Comparison of ENCODE assay signal across 8 cellular contexts in genomic region chr9:129626079-129626943, GRCh38. TPM values are rescaled to one million over a fixed set of nuclear protein-coding genes. Genes with fewer than 3 reads are reported as not detected.
DNase-seq lines count a peak whose midpoint lies in the region; ATAC-seq, FAIRE-seq and TF ChIP-seq lines count a peak whose summit lies in the region.

A gene with protein sequence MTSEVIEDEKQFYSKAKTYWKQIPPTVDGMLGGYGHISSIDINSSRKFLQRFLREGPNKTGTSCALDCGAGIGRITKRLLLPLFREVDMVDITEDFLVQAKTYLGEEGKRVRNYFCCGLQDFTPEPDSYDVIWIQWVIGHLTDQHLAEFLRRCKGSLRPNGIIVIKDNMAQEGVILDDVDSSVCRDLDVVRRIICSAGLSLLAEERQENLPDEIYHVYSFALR (plus strand): TSS chr9:129626163. CDS start chr9:129632704, 6,541 bp downstream.

- POLR2A ChIA-PET in A549 (lab: Yijun Ruan, JAX) = interaction anchor here (0.6 to 3.1 kb wide), 14 partner anchors 7 to 808 kb away, joined by 3 to 21 read pairs (median 4); partner anchors contain the start of genes ENDOG and IER5L
- POLR2A ChIA-PET in activated B cell treated with CpG ODN at 0.5 μM for 24 hours (lab: Charles Lee) = interaction anchor here (0.6 to 4.6 kb wide), 19 partner anchors 11 to 1350 kb away, joined by 3 to 62 read pairs (median 5); partner anchors contain the start of genes ASB6, CRAT, DOLPP1 and GOLGA2

- peaks cover 28% of the 10 kb centered on the region for H3K4me1 ChIP-seq in A549

- WGBS in A549 (ENCODE audit: missing lambda C conversion rate) = under 1% methylated on average over 52 of the region's 67 CpGs

- no peak for FAIRE-seq in A549 (lab: Jason Lieb, UNC)

- TF ChIP-seq CTCF in A549 (IDR thresholded peaks at IDR 0.05) (no peak), activated B cell treated with CpG ODN at 0.5 μM for 24 hours (IDR thresholded peaks at IDR 0.05) (no peak), cardiac fibroblast (IDR thresholded peaks at IDR 0.05; ENCODE audit: low read depth, low read length) (no peak)

- H3K4me3 ChIP-seq in A549 = peak within 1 kb of the TSS; percentile 69
- H3K4me3 ChIP-seq in cardiac fibroblast (replicated peaks in 1 of 2; ENCODE audit: low read depth in 2 of 2, low read length in 2 of 2) = peak within 1 kb of the TSS; percentile 85 to 89

- peaks cover 55% of the 10 kb centered on the region for H3K4me1 Mint-ChIP-seq in activated B cell treated with CpG ODN at 0.5 μM for 24 hours

- CTCF ChIA-PET in A549 (lab: Yijun Ruan, JAX) = interaction anchor here (0.6 to 26.2 kb wide), 8 partner anchors 14 to 515 kb away, joined by 3 to 947 read pairs (median 30); partner anchors contain the start of genes ASB6, CRAT and PTPA
- CTCF ChIA-PET in activated B cell treated with CpG ODN at 0.5 μM for 24 hours (lab: Charles Lee) = interaction anchor here (0.7 to 4.3 kb wide), 6 partner anchors 333 to 495 kb away, joined by 3 to 72 read pairs (median 10); no protein-coding TSS in a partner anchor

- no peaks in the 10 kb centered on the region for H3K9me3 Mint-ChIP-seq in activated B cell treated with CpG ODN at 0.5 μM for 24 hours

- peak within 1 kb of the TSS; percentile 86 for H3K4me2 ChIP-seq in A549

- H3K4me3 Mint-ChIP-seq in activated B cell treated with CpG ODN at 0.5 μM for 24 hours = peak within 1 kb of the TSS; percentile 89

- peaks cover 6% of the 10 kb centered on the region for H3K27me3 Mint-ChIP-seq in activated B cell treated with CpG ODN at 0.5 μM for 24 hours

- no peaks in the 10 kb centered on the region for H3K9me3 ChIP-seq in A549

- TF ChIP-seq EP300 in A549 (IDR thresholded peaks at IDR 0.05) = no peak

- DNase-seq in A549 (ENCODE audit: low read depth in 1 of 2, low spot score in 1 of 2) (peak; percentile 77 to 87), NCI-H2171 (lab: John Stamatoyannopoulos, UW) (peak; percentile 88), activated B cell treated with CpG ODN at 0.5 μM for 24 hours (peak; percentile 92), cardiac fibroblast (ENCODE audit: low read depth in 2 of 2) (peak; percentile 86), iris pigment epithelial cell (ENCODE audit: low read depth) (peak; percentile 80)
- DNase-seq in stimulated activated CD4-positive, alpha-beta T cell treated with anti-CD3 and anti-CD28 coated beads, Interleukin-12 subunit alpha, Interleukin-12 subunit beta, amount 100 ng/mL, for 4 hours = peak; percentile 91

- H3K27ac Mint-ChIP-seq in activated B cell treated with CpG ODN at 0.5 μM for 24 hours = peak within 1 kb of the TSS; percentile 88

- peaks cover 26% of the 10 kb centered on the region for H3K36me3 Mint-ChIP-seq in activated B cell treated with CpG ODN at 0.5 μM for 24 hours (ENCODE audit: low read depth)

- TF ChIP-seq RAD21 in A549 (conservative IDR thresholded peaks at IDR 0.05 in 1 of 2, IDR thresholded peaks at IDR 0.05 in 1 of 2) = no peak

- ATAC-seq in A549 = peak; percentile 78 to 84
- ATAC-seq in GM18858 (IDR thresholded peaks at IDR 0.05; ENCODE audit: unreplicated experiment) = peak; percentile 63
- peak; percentile 52 for ATAC-seq in HG03095 (IDR thresholded peaks at IDR 0.05; ENCODE audit: unreplicated experiment)
- ATAC-seq in activated B cell treated with CpG ODN at 0.5 μM for 24 hours (ENCODE audit: low read depth) = peak; percentile 81

- intact Hi-C loops in activated B cell treated with CpG ODN at 0.5 μM for 24 hours (cut with micrococcal nuclease) = loop anchor here (1.0 kb wide), 2 partner anchors 16 to 545 kb away; partner anchors contain the start of genes ASB6 and DOLPP1

- TF ChIP-seq POLR2A in A549 (IDR thresholded peaks at IDR 0.05; ENCODE audit: low read length) = peak; percentile 93

- peak within 1 kb of the TSS; percentile 78 to 98 for H3K27ac ChIP-seq in A549

TF ChIP-seq in A549, 52 proteins besides CTCF, POLR2A, EP300 and RAD21 (continues in another document):
- TF ChIP-seq E2F6 (IDR thresholded peaks at IDR 0.05; ENCODE audit: borderline replicate concordance, low read depth) (peak; percentile 84), ESRRA (IDR thresholded peaks at IDR 0.05; ENCODE audit: borderline replicate concordance, low read length) (no peak), EHMT2 (IDR thresholded peaks at IDR 0.05; ENCODE audit: low read depth) (no peak), NPAS2 (CRISPR knock-in tag; IDR thresholded peaks at IDR 0.05; ENCODE audit: borderline replicate concordance) (peak; percentile 89), JUN (IDR thresholded peaks at IDR 0.05) (peak; percentile 87 to 90), FOSL2 (IDR thresholded peaks at IDR 0.05) (no peak), FOSL2 (CRISPR knock-in tag; IDR thresholded peaks at IDR 0.05) (peak; percentile 35; the same call in 1 of the 2 replicates), HOXB5 (CRISPR knock-in tag; IDR thresholded peaks at IDR 0.05) (0 out of 2 replicates have a peak, but pooled peaks have one; percentile 67), HOXA7 (CRISPR knock-in tag; IDR thresholded peaks at IDR 0.05) (peak; percentile 67; the same call in 1 of the 2 replicates), MAX (IDR thresholded peaks at IDR 0.05) (peak; percentile 98), CHD2 (IDR thresholded peaks at IDR 0.05; ENCODE audit: low read length, partially characterized antibody) (peak; percentile 31), TFCP2L1 (CRISPR knock-in tag; IDR thresholded peaks at IDR 0.05) (peak; percentile 88), USF2 (IDR thresholded peaks at IDR 0.05) (peak; percentile 98), ELK1 (IDR thresholded peaks at IDR 0.05; ENCODE audit: low read depth, low read length) (peak; percentile 5; the same call in 1 of the 2 replicates), MYC (IDR thresholded peaks at IDR 0.05; ENCODE audit: borderline replicate concordance, low read length) (peak; percentile 89), EHF (CRISPR knock-in tag; IDR thresholded peaks at IDR 0.05) (peak; percentile 87; the same call in 1 of the 2 replicates), BHLHE40 (IDR thresholded peaks at IDR 0.05; ENCODE audit: low read depth, low read length) (peak; percentile 76), TP53 (CRISPR knock-in tag; IDR thresholded peaks at IDR 0.05) (peak; percentile 83), SREBF2 (IDR thresholded peaks at IDR 0.05) (no peak), FOXS1 (CRISPR knock-in tag; IDR thresholded peaks at IDR 0.05) (no peak), FOSB (CRISPR knock-in tag; IDR thresholded peaks at IDR 0.05) (peak; percentile 69; the same call in 1 of the 2 replicates)
- TF ChIP-seq, protein P1, sequence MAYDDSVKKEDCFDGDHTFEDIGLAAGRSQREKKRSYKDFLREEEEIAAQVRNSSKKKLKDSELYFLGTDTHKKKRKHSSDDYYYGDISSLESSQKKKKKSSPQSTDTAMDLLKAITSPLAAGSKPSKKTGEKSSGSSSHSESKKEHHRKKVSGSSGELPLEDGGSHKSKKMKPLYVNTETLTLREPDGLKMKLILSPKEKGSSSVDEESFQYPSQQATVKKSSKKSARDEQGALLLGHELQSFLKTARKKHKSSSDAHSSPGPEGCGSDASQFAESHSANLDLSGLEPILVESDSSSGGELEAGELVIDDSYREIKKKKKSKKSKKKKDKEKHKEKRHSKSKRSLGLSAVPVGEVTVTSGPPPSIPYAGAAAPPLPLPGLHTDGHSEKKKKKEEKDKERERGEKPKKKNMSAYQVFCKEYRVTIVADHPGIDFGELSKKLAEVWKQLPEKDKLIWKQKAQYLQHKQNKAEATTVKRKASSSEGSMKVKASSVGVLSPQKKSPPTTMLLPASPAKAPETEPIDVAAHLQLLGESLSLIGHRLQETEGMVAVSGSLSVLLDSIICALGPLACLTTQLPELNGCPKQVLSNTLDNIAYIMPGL (CRISPR knock-in tag; IDR thresholded peaks at IDR 0.05; ENCODE audit: borderline replicate concordance) = no peak; the same call in 1 of the 2 replicates

RNA-seq across cellular contexts. Expression of the gene that starts here (rescaled TPM):
- polyA plus RNA-seq in A549 (2011; rRNA removed) (39.2 and 49.4 TPM in 2 replicates), A549 (2017; fragmentation: RNase III; extraction: RNeasy Plus Mini Kit Qiagen cat#74134 plus additional on column Dnase treatment) (75.8 to 96.4 TPM (median 92.2 TPM) in 3 replicates)
- 114 and 118 TPM in 2 replicates for polyA plus RNA-seq in A549 (2012; cell fraction: cytosol; rRNA removed)
- 71.4 and 87.0 TPM in 2 replicates for polyA plus RNA-seq in A549 (2012; cell fraction: nucleus; rRNA removed)
- 29.6 and 37.6 TPM in 2 replicates for polyA minus RNA-seq in A549 (2011; rRNA and poly(A)+ RNA removed)
- total RNA-seq in activated B cell treated with CpG ODN at 0.5 μM for 24 hours = 33.1 and 40.1 TPM in 2 replicates

Comparison
In these comparisons a context has a peak if more than half of its experiments do, and no peak if none do; other contexts are left out.
1. Peak in every context shown above with its lines: DNase-seq, ATAC-seq, H3K4me3 ChIP-seq and H3K27ac ChIP-seq.